In genomic region chr12:1634149-1634548, GRCh38 we compare ENCODE assay signal across 12 cellular contexts. TPM values are rescaled to one million over a fixed set of nuclear protein-coding genes. Genes with fewer than 3 reads are reported as not detected.
"Had no signal": no experiment of that assay in that cellular context is flagged by ENCODE, and none has a peak within 500 bp of the region (broad histone marks: within the 10 kb centered on the region; RNA-seq: fewer than 3 reads in every experiment).

No MANE protein-coding gene starts in this region.

- H2AFZ ChIP-seq: hepatocyte had no signal

- H3K9me3 ChIP-seq: gastrocnemius medialis, sigmoid colon, thyroid gland had no signal

- H3K79me2 ChIP-seq: hepatocyte had no signal

- H3K4me2 ChIP-seq: hepatocyte, smooth muscle cell had no signal

- ATAC-seq: stimulated activated memory B cell treated with anti-CD40 and anti-IgM and Interleukin-4, amounts not matched to agents 10 μg/mL and 1 μg/mL and 100 μg/mL, for 72 hours had no signal

- H3K27ac ChIP-seq: epithelial cell of prostate, gastrocnemius medialis, hepatocyte, SK-N-MC, thyroid gland, VCaP had no signal

- H3K36me3 ChIP-seq: gastrocnemius medialis, sigmoid colon, thyroid gland had no signal

- H3K4me3 ChIP-seq: gastrocnemius medialis, hepatocyte, sigmoid colon, SK-N-MC, smooth muscle cell, thyroid gland had no signal

- H3K27me3 ChIP-seq: sigmoid colon, thyroid gland had no signal

RNA-seq across cellular contexts. Expression of gene WNT5B, which starts 5.1 kb away (rescaled TPM):
- total RNA-seq: activated naive CD4-positive, alpha-beta T cell treated with anti-CD3 and anti-CD28 coated beads for 36 hours; activated naive CD8-positive, alpha-beta T cell treated with anti-CD3 and anti-CD28 coated beads, Interleukin-2, amount 10 ng/mL, durations not matched to agents 7 days and 5 days; natural killer cell had no signal
